ENCODE assay signal across 12 cellular contexts in the genomic region with DNA sequence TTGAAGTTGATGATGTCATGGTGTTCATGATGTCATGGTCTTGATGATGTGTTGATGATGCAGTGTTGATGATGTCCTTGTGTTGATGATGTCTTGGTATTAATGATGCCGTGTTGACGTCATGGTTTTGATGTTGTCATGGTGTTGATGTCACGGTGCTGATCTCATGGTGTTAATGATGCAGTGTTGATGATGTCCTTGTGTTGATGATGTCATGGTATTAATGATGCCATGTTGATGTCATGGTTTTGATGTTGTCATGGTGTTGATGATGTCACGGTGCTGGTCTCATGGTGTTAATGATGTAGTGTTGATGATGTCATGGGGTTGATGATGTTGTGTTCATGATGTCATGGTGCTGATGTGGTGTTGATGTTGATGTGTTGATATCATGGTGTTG. TPM values are rescaled to one million over a fixed set of nuclear protein-coding genes. Genes with fewer than 3 reads are reported as not detected.
A peak's percentile ranks its signal among the peaks of the same experiment; 100 is the strongest.
DNase-seq lines count a peak whose midpoint lies in the region; ATAC-seq and TF ChIP-seq lines count a peak whose summit lies in the region.
"Had no signal": no experiment of that assay in that cellular context is flagged by ENCODE, and none has a peak within 500 bp of the region (broad histone marks: within the 10 kb centered on the region; RNA-seq: fewer than 3 reads in every experiment).

No MANE protein-coding gene starts in this region.

- 88 to 99% (median 93%) methylated on average over 4 of the region's 4 CpGs for WGBS in adrenal gland, 4 donors

- DNase-seq in NCI-H2227 (lab: John Stamatoyannopoulos, UW; ENCODE audit: unreplicated experiment) (peak; percentile 43), NCI-H2227 treated with DMSO at 0.1 percent for 48 hours (lab: John Stamatoyannopoulos, UW) (no peak), HEK293T (ENCODE audit: extremely low spot score) (no peak), T1000 (lab: John Stamatoyannopoulos, UW) (peak; percentile 13), fibroblast of pulmonary artery (ENCODE audit: low read depth) (peak; percentile 17), SKM-1 (lab: John Stamatoyannopoulos, UW; ENCODE audit: unreplicated experiment) (no peak), adrenal gland (no peak)
- DNase-seq: DND-41, NCI-H2171 had no signal

- H3K36me3 ChIP-seq in adrenal gland (replicated peaks in 1 of 2): no peaks in the 10 kb centered on the region

- no peak overlapping the region for H3K4me3 ChIP-seq in fibroblast of pulmonary artery (replicated peaks; ENCODE audit: low read depth, low read length)
- no peak overlapping the region for H3K4me3 ChIP-seq in adrenal gland

- POLR2A ChIA-PET in HEK293T (lab: Yijun Ruan, JAX): no interaction called here

- intact Hi-C loops in adrenal gland (cut with DNase I): loop anchor here in 1 of 2 donors (5.0 kb wide), 1 partner anchor 53 kb away; no protein-coding TSS in a partner anchor

- no peak for TF ChIP-seq POLR2A in adrenal gland (IDR thresholded peaks at IDR 0.05)

- H3K4me1 ChIP-seq in adrenal gland (replicated peaks in 1 of 2): no peaks in the 10 kb centered on the region

- TF ChIP-seq CTCF in fibroblast of pulmonary artery (IDR thresholded peaks at IDR 0.05; ENCODE audit: low read length, missing control alignments) (no peak), adrenal gland (IDR thresholded peaks at IDR 0.05) (no peak)

- no peak overlapping the region for H3K27ac ChIP-seq in adrenal gland
- H3K27ac ChIP-seq: KMS-11 had no signal

- peaks cover 9% of the 10 kb centered on the region for H3K27me3 ChIP-seq in adrenal gland

- CTCF ChIA-PET in HEK293T (lab: Yijun Ruan, JAX): no interaction called here

- ATAC-seq in HG03108 (IDR thresholded peaks at IDR 0.05; ENCODE audit: unreplicated experiment): no peak

- no peaks in the 10 kb centered on the region for H3K9me3 ChIP-seq in adrenal gland (replicated peaks in 1 of 3)

TF ChIP-seq in HEK293T, 16 proteins besides CTCF, POLR2A, EP300 and RAD21:
- TF ChIP-seq CTBP1 (IDR thresholded peaks at IDR 0.05; ENCODE audit: borderline replicate concordance) (peak; percentile 49; the same call in 1 of the 2 replicates), FOXA1 (IDR thresholded peaks at IDR 0.05) (no peak), TARDBP (IDR thresholded peaks at IDR 0.05) (peak; percentile 91; the same call in 1 of the 2 replicates), ELF4 (IDR thresholded peaks at IDR 0.05) (no peak)

RNA-seq across cellular contexts. Expression of a gene that starts 48.0 kb away (rescaled TPM):
- 10 to 100 TPM in 2 of 8 donors, 1 to 10 TPM in 2, under 1 TPM in 2, not detected in 2; 0.18 to 23.9 (median 4.5) TPM for total RNA-seq in adrenal gland
- polyA plus RNA-seq in adrenal gland: 10 to 100 TPM in 2 of 3 donors, 1 to 10 TPM in 1; 2.8 to 15.7 (median 11.7) TPM
- polyA plus RNA-seq: AG04450 had no signal

Comparison
In these comparisons a context has a peak if more than half of its experiments do, and no peak if none do; other contexts are left out.
1. DNase-seq: peak in NCI-H2227 (single experiment), T1000 (single experiment) and fibroblast of pulmonary artery (single experiment); none in NCI-H2227 treated with DMSO at 0.1 percent for 48 hours (single experiment), HEK293T (single experiment), SKM-1 (single experiment) and adrenal gland (0 of 7).